Comparison of ENCODE assay signal across 13 cellular contexts in the genomic region with DNA sequence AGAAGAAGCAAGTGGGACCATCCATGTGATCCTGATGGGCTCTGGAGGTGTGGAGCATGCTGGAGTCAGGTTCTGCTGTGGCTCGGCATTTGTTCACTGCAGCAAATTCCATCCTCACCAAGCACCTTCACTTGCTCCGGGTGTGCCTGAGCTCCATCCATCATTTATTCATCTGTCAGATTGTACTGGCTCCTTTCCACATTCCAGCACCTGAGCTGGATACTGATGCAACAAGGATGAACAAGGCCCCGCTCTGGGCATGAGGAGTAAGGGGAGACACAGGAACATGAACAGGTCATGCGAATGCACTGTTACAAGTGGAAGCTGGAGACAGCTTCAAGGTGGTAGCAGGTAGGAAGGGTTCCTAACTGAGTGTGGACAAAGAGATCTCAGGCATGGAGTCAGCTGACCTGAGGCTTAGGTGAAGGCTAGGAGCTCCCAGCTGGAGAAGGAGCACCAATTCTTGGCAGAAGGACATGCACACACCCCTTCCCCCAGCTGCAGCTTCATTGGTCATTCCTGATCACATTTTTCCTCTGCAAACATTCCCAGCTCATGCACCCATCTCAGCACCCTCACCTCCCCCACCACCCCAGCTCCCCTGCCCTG.
A peak's percentile ranks its signal among the peaks of the same experiment; 100 is the strongest.
DNase-seq lines count a peak whose midpoint lies in the region; ATAC-seq, FAIRE-seq and TF ChIP-seq lines count a peak whose summit lies in the region.
"Had no signal": no experiment of that assay in that cellular context is flagged by ENCODE, and none has a peak within 500 bp of the region (broad histone marks: within the 10 kb centered on the region; RNA-seq: fewer than 3 reads in every experiment).

No MANE protein-coding gene starts in this region.

- no peaks in the 10 kb centered on the region for H3K4me1 ChIP-seq in neural progenitor cell
- H3K4me1 ChIP-seq in upper lobe of left lung, result peaks cover 30 to 44% (median 43%) of the 10 kb centered on the region in 4 donors

- no peak overlapping the region for H2AFZ ChIP-seq in neural progenitor cell (replicated peaks)
- H2AFZ ChIP-seq: GM23248 had no signal

- H3K27ac ChIP-seq in neural progenitor cell, result no peak overlapping the region
- H3K27ac ChIP-seq in upper lobe of left lung, result peak overlapping the region; percentile 72 to 92 (median 80)
- H3K27ac ChIP-seq: BLaER1 treated with 17β-estradiol and CSF1 and Interleukin-3, amounts not matched to agents 10 nM and 100 nM; GM23248; HL-60 had no signal

- ATAC-seq in upper lobe of left lung (ENCODE audit: low FRiP score in 2 of 2) (no peak), HG02610 (IDR thresholded peaks at IDR 0.05; ENCODE audit: unreplicated experiment) (no peak), GM18517 (IDR thresholded peaks at IDR 0.05; ENCODE audit: unreplicated experiment) (no peak)
- ATAC-seq in stimulated activated naive B cell treated with anti-CD40 and anti-IgM and Interleukin-4, amounts not matched to agents 10 μg/mL and 1 μg/mL and 100 μg/mL, for 72 hours (replicated peaks), result no peak

- peak overlapping the region; percentile 65 for H3K27ac Mint-ChIP-seq in neural progenitor cell
- no peak overlapping the region for H3K27ac Mint-ChIP-seq in stimulated activated naive B cell treated with anti-CD40 and anti-IgM and Interleukin-4, amounts not matched to agents 10 μg/mL and 1 μg/mL and 100 μg/mL, for 72 hours
- H3K27ac Mint-ChIP-seq: CD4-positive, CD25-positive, alpha-beta regulatory T cell had no signal

- TF ChIP-seq POLR2A in upper lobe of left lung (IDR thresholded peaks at IDR 0.05), result no peak

- H3K9me3 Mint-ChIP-seq in neural progenitor cell, result no peaks in the 10 kb centered on the region
- H3K9me3 Mint-ChIP-seq in stimulated activated naive B cell treated with anti-CD40 and anti-IgM and Interleukin-4, amounts not matched to agents 10 μg/mL and 1 μg/mL and 100 μg/mL, for 72 hours, result no peaks in the 10 kb centered on the region
- H3K9me3 Mint-ChIP-seq: CD4-positive, CD25-positive, alpha-beta regulatory T cell had no signal

- TF ChIP-seq RAD21 in Ishikawa (IDR thresholded peaks at IDR 0.05; ENCODE audit: low read depth), result no peak; the same call in 1 of the 2 replicates

- peaks cover 21% of the 10 kb centered on the region for H3K27me3 Mint-ChIP-seq in neural progenitor cell (ENCODE audit: insufficient read depth, low read depth)
- H3K27me3 Mint-ChIP-seq in stimulated activated naive B cell treated with anti-CD40 and anti-IgM and Interleukin-4, amounts not matched to agents 10 μg/mL and 1 μg/mL and 100 μg/mL, for 72 hours, result peaks cover 36 to 40% of the 10 kb centered on the region in 2 donors

- H3K36me3 Mint-ChIP-seq in neural progenitor cell, result no peaks in the 10 kb centered on the region
- H3K36me3 Mint-ChIP-seq in stimulated activated naive B cell treated with anti-CD40 and anti-IgM and Interleukin-4, amounts not matched to agents 10 μg/mL and 1 μg/mL and 100 μg/mL, for 72 hours, result no peaks in the 10 kb centered on the region
- H3K36me3 Mint-ChIP-seq: CD4-positive, CD25-positive, alpha-beta regulatory T cell had no signal

- no peak overlapping the region for H3K4me2 ChIP-seq in neural progenitor cell

- TF ChIP-seq CTCF in bronchial epithelial cell (IDR thresholded peaks at IDR 0.05; ENCODE audit: insufficient read depth, low read length, severe bottlenecking) (no peak), neural progenitor cell (IDR thresholded peaks at IDR 0.05) (no peak), upper lobe of left lung (IDR thresholded peaks at IDR 0.05) (no peak)

- H3K4me3 Mint-ChIP-seq in neural progenitor cell, result no peak overlapping the region
- no peak overlapping the region for H3K4me3 Mint-ChIP-seq in stimulated activated naive B cell treated with anti-CD40 and anti-IgM and Interleukin-4, amounts not matched to agents 10 μg/mL and 1 μg/mL and 100 μg/mL, for 72 hours
- H3K4me3 Mint-ChIP-seq: CD4-positive, CD25-positive, alpha-beta regulatory T cell had no signal

- 77 to 93% methylated on average over 3 to 4 of the region's 4 CpGs for WGBS in upper lobe of left lung, 2 donors

- H3K79me2 ChIP-seq in neural progenitor cell (ENCODE audit: low read depth), result no peaks in the 10 kb centered on the region

- peak; percentile 13 for FAIRE-seq in bronchial epithelial cell (lab: Jason Lieb, UNC)
- FAIRE-seq: H54 had no signal

- H3K4me1 Mint-ChIP-seq in neural progenitor cell, result peaks cover 36% of the 10 kb centered on the region
- H3K4me1 Mint-ChIP-seq in stimulated activated naive B cell treated with anti-CD40 and anti-IgM and Interleukin-4, amounts not matched to agents 10 μg/mL and 1 μg/mL and 100 μg/mL, for 72 hours, result peaks cover 3 to 10% of the 10 kb centered on the region in 2 donors

- no peaks in the 10 kb centered on the region for H3K36me3 ChIP-seq in bronchial epithelial cell (ENCODE audit: control insufficient read depth, insufficient read depth, low read length)
- H3K36me3 ChIP-seq in neural progenitor cell, result no peaks in the 10 kb centered on the region
- no peaks in the 10 kb centered on the region for H3K36me3 ChIP-seq in upper lobe of left lung
- H3K36me3 ChIP-seq: BLaER1 treated with 17β-estradiol and CSF1 and Interleukin-3, amounts not matched to agents 10 nM and 100 nM had no signal

- no peaks in the 10 kb centered on the region for H3F3A ChIP-seq in neural progenitor cell (ENCODE audit: low read depth)

- H3K9me3 ChIP-seq in neural progenitor cell (ENCODE audit: low read depth) (no peaks in the 10 kb centered on the region), upper lobe of left lung (no peaks in the 10 kb centered on the region)
- H3K9me3 ChIP-seq: BLaER1 treated with 17β-estradiol and CSF1 and Interleukin-3, amounts not matched to agents 10 nM and 100 nM had no signal

- H3K4me3 ChIP-seq in bronchial epithelial cell (ENCODE audit: low read depth, low read length) (no peak overlapping the region), neural progenitor cell (no peak overlapping the region), upper lobe of left lung (no peak overlapping the region)
- H3K4me3 ChIP-seq: BLaER1 treated with 17β-estradiol and CSF1 and Interleukin-3, amounts not matched to agents 10 nM and 100 nM; GM23248 had no signal

- H3K9ac ChIP-seq in neural progenitor cell, result no peak overlapping the region
- H3K9ac ChIP-seq: BLaER1 treated with 17β-estradiol and CSF1 and Interleukin-3, amounts not matched to agents 10 nM and 100 nM; GM23248 had no signal

- H4K20me1 ChIP-seq in neural progenitor cell (ENCODE audit: low read depth), result no peaks in the 10 kb centered on the region

- DNase-seq in bronchial epithelial cell (ENCODE audit: low read depth) (no peak), neural progenitor cell (ENCODE audit: low spot score) (no peak), upper lobe of left lung (no peak)
- no peak for DNase-seq in stimulated activated naive B cell treated with anti-CD40 and anti-IgM and Interleukin-4, amounts not matched to agents 10 μg/mL and 1 μg/mL and 100 μg/mL, for 72 hours
- DNase-seq: ACHN; CD4-positive, CD25-positive, alpha-beta regulatory T cell had no signal

- H3K27me3 ChIP-seq in bronchial epithelial cell (ENCODE audit: control insufficient read depth, insufficient read depth, low read length), result peaks cover 4% of the 10 kb centered on the region
- H3K27me3 ChIP-seq in neural progenitor cell, result peaks cover 6% of the 10 kb centered on the region
- H3K27me3 ChIP-seq in upper lobe of left lung, result no peaks in the 10 kb centered on the region
- H3K27me3 ChIP-seq: BLaER1 treated with 17β-estradiol and CSF1 and Interleukin-3, amounts not matched to agents 10 nM and 100 nM had no signal

- TF ChIP-seq EP300 in Ishikawa (IDR thresholded peaks at IDR 0.05; ENCODE audit: borderline replicate concordance) (peak; percentile 65; the same call in 1 of the 2 replicates), upper lobe of left lung (IDR thresholded peaks at IDR 0.05) (no peak)

TF ChIP-seq in Ishikawa, 13 proteins besides CTCF, POLR2A, EP300 and RAD21 (continues in another document):
- peak; percentile 81 for TF ChIP-seq CEBPB (IDR thresholded peaks at IDR 0.05)
- TF ChIP-seq USF1 (IDR thresholded peaks at IDR 0.05), result peak; percentile 84
- TF ChIP-seq REST (IDR thresholded peaks at IDR 0.05; ENCODE audit: low read depth), result no peak
- peak; percentile 94 for TF ChIP-seq TEAD4 (IDR thresholded peaks at IDR 0.05)
- no peak for TF ChIP-seq TAF1 (IDR thresholded peaks at IDR 0.05; ENCODE audit: low read depth)
- TF ChIP-seq, protein P1, sequence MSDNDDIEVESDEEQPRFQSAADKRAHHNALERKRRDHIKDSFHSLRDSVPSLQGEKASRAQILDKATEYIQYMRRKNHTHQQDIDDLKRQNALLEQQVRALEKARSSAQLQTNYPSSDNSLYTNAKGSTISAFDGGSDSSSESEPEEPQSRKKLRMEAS (IDR thresholded peaks at IDR 0.05), result peak; percentile 47; the same call in 1 of the 2 replicates
- no peak for TF ChIP-seq FOXM1 (IDR thresholded peaks at IDR 0.05; ENCODE audit: borderline replicate concordance, low read depth)
